Comparison of ENCODE assay signal across 16 cellular contexts in the genomic region with DNA sequence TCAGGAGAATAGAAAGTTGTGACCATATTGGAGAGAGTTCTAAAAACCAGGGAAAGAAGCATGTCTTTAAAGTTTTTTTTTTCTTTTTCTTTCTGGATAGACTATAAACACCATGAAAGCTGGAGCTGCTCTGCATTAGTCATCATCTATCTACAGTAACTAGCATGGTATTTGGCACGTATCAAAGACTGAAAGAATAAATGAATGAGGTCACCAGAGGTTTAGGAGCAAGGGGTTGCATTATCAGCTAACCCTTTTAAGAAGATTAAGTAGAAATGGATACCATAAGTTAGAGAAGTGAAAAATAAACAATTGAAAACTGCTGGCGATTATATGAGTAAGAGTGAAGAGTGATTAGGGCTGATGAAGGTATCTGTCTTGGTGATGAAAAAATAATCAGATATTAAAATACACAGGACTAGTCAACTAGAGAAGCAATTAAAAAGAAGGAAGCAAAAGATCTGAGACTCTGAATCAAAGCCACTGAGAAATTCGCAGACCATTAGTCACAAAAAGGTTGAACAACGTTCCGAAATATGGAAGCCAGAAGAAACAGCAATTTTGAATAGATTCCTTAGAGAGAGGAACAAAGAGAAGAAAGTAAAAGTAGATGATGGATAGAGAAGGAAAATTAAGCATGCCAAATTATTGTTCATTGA.
DNase-seq lines count a peak whose midpoint lies in the region; ATAC-seq, FAIRE-seq and TF ChIP-seq lines count a peak whose summit lies in the region.
"Had no signal": no experiment of that assay in that cellular context is flagged by ENCODE, and none has a peak within 500 bp of the region (broad histone marks: within the 10 kb centered on the region; RNA-seq: fewer than 3 reads in every experiment).

No MANE protein-coding gene starts in this region.

- no peaks in the 10 kb centered on the region for H3K9me1 ChIP-seq in keratinocyte (ENCODE audit: control insufficient read depth, extremely low read depth, insufficient read depth, low read length)

- H3K27me3 Mint-ChIP-seq in HFFc6 (ENCODE audit: insufficient read depth), result no peaks in the 10 kb centered on the region; the same call in 1 of the 2 replicates
- H3K27me3 Mint-ChIP-seq in type B pancreatic cell, result no peaks in the 10 kb centered on the region
- H3K27me3 Mint-ChIP-seq: activated CD4-positive, alpha-beta memory T cell treated with anti-CD3 and anti-CD28 coated beads for 36 hours had no signal

- ATAC-seq in GM19328 (IDR thresholded peaks at IDR 0.05; ENCODE audit: unreplicated experiment) (no peak), HepG2 (no peak)
- ATAC-seq: upper lobe of right lung had no signal

- intact Hi-C loops in HepG2 (cut with micrococcal nuclease; ENCODE audit: unreplicated experiment), result no loop called here

- H3K4me1 Mint-ChIP-seq in HFFc6 (ENCODE audit: low read depth) (peaks cover 42% of the 10 kb centered on the region), type B pancreatic cell (ENCODE audit: unreplicated experiment) (no peaks in the 10 kb centered on the region)

- dilution Hi-C loops in keratinocyte (cut with MboI; ENCODE audit: extremely low pct_ligation_motif_present, low sequenced_read_pairs), result no loop called here

- H3K79me2 ChIP-seq in ACC112 (ENCODE audit: control insufficient read depth, insufficient read depth, low read length, unreplicated experiment), result no peaks in the 10 kb centered on the region
- no peaks in the 10 kb centered on the region for H3K79me2 ChIP-seq in keratinocyte (ENCODE audit: control insufficient read depth, insufficient read depth, low read length)
- H3K79me2 ChIP-seq in HepG2 (ENCODE audit: insufficient read depth, low read length), result no peaks in the 10 kb centered on the region

- H3K9ac ChIP-seq in keratinocyte (ENCODE audit: control insufficient read depth, extremely low read depth, insufficient read depth, low read length), result no peak overlapping the region
- no peak overlapping the region for H3K9ac ChIP-seq in HepG2 (ENCODE audit: insufficient read depth, low read depth, low read length)
- H3K9ac ChIP-seq: BLaER1 treated with 17β-estradiol and CSF1 and Interleukin-3, amounts not matched to agents 10 nM and 100 nM had no signal

- BruUV-seq in HepG2 (replicated peaks; lab: Mats Ljungman, UMichigan), result no TSS peak

- H3K9me3 ChIP-seq in keratinocyte (ENCODE audit: control insufficient read depth, low read depth, low read length) (no peaks in the 10 kb centered on the region), HepG2 (ENCODE audit: low read length) (peaks cover 43% of the 10 kb centered on the region)
- H3K9me3 ChIP-seq: BLaER1 treated with 17β-estradiol and CSF1 and Interleukin-3, amounts not matched to agents 10 nM and 100 nM; upper lobe of right lung had no signal

- POLR2A ChIA-PET in HepG2 (lab: Yijun Ruan, JAX), result no interaction called here

- no peaks in the 10 kb centered on the region for H3K36me3 ChIP-seq in ACC112 (ENCODE audit: insufficient read depth, low read length)
- no peaks in the 10 kb centered on the region for H3K36me3 ChIP-seq in keratinocyte (ENCODE audit: control insufficient read depth in 2 of 2, extremely low read depth in 1 of 2, insufficient read depth in 2 of 2, low read length in 2 of 2)
- no peaks in the 10 kb centered on the region for H3K36me3 ChIP-seq in HepG2 (replicated peaks in 1 of 2; ENCODE audit: control insufficient read depth in 1 of 2, insufficient read depth in 2 of 2, low read length in 2 of 2)
- H3K36me3 ChIP-seq: upper lobe of right lung had no signal

- no peaks in the 10 kb centered on the region for H3K27me3 ChIP-seq in ACC112 (ENCODE audit: insufficient read depth, low read length)
- no peaks in the 10 kb centered on the region for H3K27me3 ChIP-seq in keratinocyte (ENCODE audit: control insufficient read depth, extremely low read depth, insufficient read depth, low read length)
- H3K27me3 ChIP-seq in HepG2 (ENCODE audit: control insufficient read depth in 1 of 2, insufficient read depth in 2 of 2, low read length in 2 of 2), result no peaks in the 10 kb centered on the region
- H3K27me3 ChIP-seq: BLaER1 treated with 17β-estradiol and CSF1 and Interleukin-3, amounts not matched to agents 10 nM and 100 nM; upper lobe of right lung had no signal

- peak; percentile 82 for DNase-seq in HFFc6
- DNase-seq in astrocyte of the hippocampus (ENCODE audit: low read depth, low spot score), result peak; percentile 92
- peak; percentile 25 for DNase-seq in keratinocyte (ENCODE audit: low read depth, low spot score)
- DNase-seq in type B pancreatic cell (ENCODE audit: extremely low spot score, unreplicated experiment), result no peak
- DNase-seq in HepG2 (ENCODE audit: low spot score), result no peak
- DNase-seq in stimulated activated CD4-positive, alpha-beta T cell treated with anti-CD3 and anti-CD28 coated beads, Interleukin-4, amount 100 ng/mL, for 4 hours, result no peak
- DNase-seq: activated CD4-positive, alpha-beta memory T cell treated with anti-CD3 and anti-CD28 coated beads for 36 hours; activated naive CD4-positive, alpha-beta T cell treated with anti-CD3 and anti-CD28 coated beads, Interleukin-2, amount 50 U/mL, for 16 hours; effector CD4-positive, alpha-beta T cell; hippocampal formation; NCI-H1694 treated with DMSO at 0.1 percent for 48 hours; upper lobe of right lung had no signal

- TF ChIP-seq EP300 in HepG2 (IDR thresholded peaks at IDR 0.05; ENCODE audit: low read depth in 2 of 2, low read length in 2 of 2) (no peak), HepG2 (CRISPR knock-in tag; IDR thresholded peaks at IDR 0.05; ENCODE audit: borderline replicate concordance) (no peak)

- no peak for TF ChIP-seq RAD21 in HepG2 (CRISPR knock-in tag; IDR thresholded peaks at IDR 0.05)

- no peaks in the 10 kb centered on the region for H4K20me1 ChIP-seq in keratinocyte (ENCODE audit: control insufficient read depth, extremely low read depth, insufficient read depth, low read length)
- no peaks in the 10 kb centered on the region for H4K20me1 ChIP-seq in HepG2 (ENCODE audit: insufficient read depth, low read length)

- no peak overlapping the region for H3K4me2 ChIP-seq in keratinocyte (ENCODE audit: control insufficient read depth, extremely low read depth, insufficient read depth, low read depth, low read length)
- H3K4me2 ChIP-seq in HepG2 (ENCODE audit: low read depth, low read length), result no peak overlapping the region
- H3K4me2 ChIP-seq: BLaER1 treated with 17β-estradiol and CSF1 and Interleukin-3, amounts not matched to agents 10 nM and 100 nM had no signal

- in situ Hi-C loops in HepG2 (cut with HindIII; ENCODE audit: extremely low pct_ligation_motif_present, low pct_unique_long_range_greater_than_20kb), result no loop called here

- H3K27ac Mint-ChIP-seq in HFFc6 (peak overlapping the region; percentile 62), type B pancreatic cell (no peak overlapping the region)
- H3K27ac Mint-ChIP-seq: activated CD4-positive, alpha-beta memory T cell treated with anti-CD3 and anti-CD28 coated beads for 36 hours had no signal

- WGBS in HepG2 (ENCODE audit: low lambda C conversion rate), result 72% methylated on average over 5 of the region's 5 CpGs

- FAIRE-seq in keratinocyte (lab: Jason Lieb, UNC) (peak; percentile 57), HepG2 (lab: Jason Lieb, UNC) (no peak)

- H2AFZ ChIP-seq in ACC112 (ENCODE audit: low read length, unreplicated experiment) (no peak overlapping the region), keratinocyte (ENCODE audit: control insufficient read depth, low read length) (no peak overlapping the region), HepG2 (ENCODE audit: low read length) (no peak overlapping the region)

- peaks cover 28% of the 10 kb centered on the region for H3K36me3 Mint-ChIP-seq in HFFc6 (ENCODE audit: low read depth)
- H3K36me3 Mint-ChIP-seq in type B pancreatic cell, result no peaks in the 10 kb centered on the region
- H3K36me3 Mint-ChIP-seq: activated CD4-positive, alpha-beta memory T cell treated with anti-CD3 and anti-CD28 coated beads for 36 hours had no signal

- H3K4me3 ChIP-seq in ACC112 (ENCODE audit: low read depth, low read length) (peak overlapping the region; percentile 12; the same call in 1 of the 2 replicates), keratinocyte (ENCODE audit: control insufficient read depth in 2 of 3, extremely low read depth in 1 of 3, insufficient read depth in 2 of 3, low read depth in 1 of 3, low read length in 3 of 3) (no peak overlapping the region), HepG2 (replicated peaks in 1 of 3; ENCODE audit: insufficient read depth in 1 of 3, low read depth in 2 of 3, low read length in 3 of 3) (no peak overlapping the region)
- H3K4me3 ChIP-seq: BLaER1 treated with 17β-estradiol and CSF1 and Interleukin-3, amounts not matched to agents 10 nM and 100 nM; skin epidermis; upper lobe of right lung had no signal

- TF ChIP-seq POLR2A in HepG2 (IDR thresholded peaks at IDR 0.05; ENCODE audit: insufficient read depth in 1 of 2, low read depth in 2 of 2, low read length in 2 of 2), result no peak

- H3K9me3 Mint-ChIP-seq in HFFc6 (no peaks in the 10 kb centered on the region; the same call in 1 of the 2 replicates), type B pancreatic cell (peaks cover 5% of the 10 kb centered on the region)
- H3K9me3 Mint-ChIP-seq: activated CD4-positive, alpha-beta memory T cell treated with anti-CD3 and anti-CD28 coated beads for 36 hours had no signal

- peaks cover 31% of the 10 kb centered on the region for H3K4me1 ChIP-seq in ACC112 (ENCODE audit: control insufficient read depth, insufficient read depth, low read length, unreplicated experiment)
- H3K4me1 ChIP-seq in keratinocyte (ENCODE audit: control insufficient read depth, extremely low read depth, insufficient read depth, low read length), result peaks cover 7% of the 10 kb centered on the region
- H3K4me1 ChIP-seq in HepG2 (ENCODE audit: insufficient read depth, low read length), result no peaks in the 10 kb centered on the region
- H3K4me1 ChIP-seq: BLaER1 treated with 17β-estradiol and CSF1 and Interleukin-3, amounts not matched to agents 10 nM and 100 nM; upper lobe of right lung had no signal

- H3K27ac ChIP-seq in ACC112 (ENCODE audit: low read depth, low read length) (peak overlapping the region; percentile 64), keratinocyte (ENCODE audit: control insufficient read depth, insufficient read depth, low read length) (peak overlapping the region; percentile 7), HepG2 (ENCODE audit: extremely low read length, insufficient read depth, low read length) (no peak overlapping the region)
- H3K27ac ChIP-seq: BLaER1 treated with 17β-estradiol and CSF1 and Interleukin-3, amounts not matched to agents 10 nM and 100 nM; upper lobe of right lung had no signal

- H3K4me3 Mint-ChIP-seq in HFFc6, result peak overlapping the region; percentile 59
- no peak overlapping the region for H3K4me3 Mint-ChIP-seq in type B pancreatic cell
- H3K4me3 Mint-ChIP-seq: activated CD4-positive, alpha-beta memory T cell treated with anti-CD3 and anti-CD28 coated beads for 36 hours had no signal

- CTCF ChIA-PET in HepG2 (lab: Yijun Ruan, JAX; ENCODE audit: low intra/inter-chr PET ratio, low total read pairs), result no interaction called here

- TF ChIP-seq CTCF in HFFc6 (IDR thresholded peaks at IDR 0.05) (no peak), keratinocyte (optimal IDR thresholded peaks at IDR 0.05 in 1 of 3, IDR thresholded peaks at IDR 0.05 in 1 of 3, conservative IDR thresholded peaks at IDR 0.05 in 1 of 3; ENCODE audit: extremely low read depth in 1 of 3, insufficient read depth in 2 of 3, low read length in 3 of 3) (no peak), type B pancreatic cell (conservative IDR thresholded peaks at IDR 0.05) (no peak), HepG2 (CRISPR knock-in tag; IDR thresholded peaks at IDR 0.05) (no peak)

Comparison
In these comparisons a context has a peak if more than half of its experiments do, and no peak if none do; other contexts are left out.
1. DNase-seq: peak in HFFc6 (single experiment), astrocyte of the hippocampus (single experiment) and keratinocyte (single experiment); none in type B pancreatic cell (single experiment), HepG2 (single experiment) and stimulated activated CD4-positive, alpha-beta T cell treated with anti-CD3 and anti-CD28 coated beads, Interleukin-4, amount 100 ng/mL, for 4 hours (0 of 2).